22 cellular contexts compared by ENCODE assay signal in the genomic region with DNA sequence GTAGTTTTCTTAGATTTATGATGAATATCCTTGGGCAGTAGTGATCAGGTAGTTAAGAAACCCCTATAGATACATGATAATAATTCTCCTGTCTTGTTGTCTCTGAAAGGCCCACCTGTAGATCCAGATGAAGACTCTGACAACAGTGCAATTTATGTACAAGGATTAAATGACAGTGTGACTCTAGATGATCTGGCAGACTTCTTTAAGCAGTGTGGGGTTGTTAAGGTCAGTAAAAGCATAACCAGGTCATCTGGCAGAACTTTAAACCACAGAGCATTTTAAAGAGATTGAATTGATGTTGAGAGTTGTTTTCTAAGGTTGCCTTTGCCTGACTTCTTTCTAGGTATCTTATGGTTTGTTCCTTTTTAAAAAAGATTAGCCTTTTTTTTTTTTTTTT. TPM values are rescaled to one million over a fixed set of nuclear protein-coding genes. Genes with fewer than 3 reads are reported as not detected.
A peak's percentile ranks its signal among the peaks of the same experiment; 100 is the strongest.
DNase-seq lines count a peak whose midpoint lies in the region; ATAC-seq, FAIRE-seq and TF ChIP-seq lines count a peak whose summit lies in the region.
"Had no signal": no experiment of that assay in that cellular context is flagged by ENCODE, and none has a peak within 500 bp of the region (broad histone marks: within the 10 kb centered on the region; RNA-seq: fewer than 3 reads in every experiment).

No MANE protein-coding gene starts in this region.

- no peak for FAIRE-seq in RCC 7860 (lab: Jason Lieb, UNC)
- FAIRE-seq: A204.1, D721Med, G401.6, GM12892, GM18507, H54, HepG2 had no signal

- H3K27ac ChIP-seq in endodermal cell (ENCODE audit: low read depth, low read length) (no peak overlapping the region), gastrocnemius medialis (peak overlapping the region in 3 of 4 donors; percentile 4 to 54 (median 33))
- H3K27ac ChIP-seq: C4-2B had no signal

- H3K9ac ChIP-seq in endodermal cell (ENCODE audit: extremely low read depth, low read length, poor library complexity, severe bottlenecking) = no peak overlapping the region

- no peaks in the 10 kb centered on the region for H3K27me3 Mint-ChIP-seq in natural killer cell (ENCODE audit: low read depth in 2 of 2)
- H3K27me3 Mint-ChIP-seq in natural killer cell treated with Interleukin-12 subunit alpha and Interleukin-12 subunit beta and Interleukin-15 and Interleukin-18, amount 100 ng/mL, for 72 hours = no peaks in the 10 kb centered on the region
- no peaks in the 10 kb centered on the region for H3K27me3 Mint-ChIP-seq in endodermal cell (ENCODE audit: insufficient read depth)
- H3K27me3 Mint-ChIP-seq: CD4-positive, alpha-beta T cell; IgD-negative memory B cell had no signal

- no peaks in the 10 kb centered on the region for H3K4me1 ChIP-seq in endodermal cell (ENCODE audit: control insufficient read depth, insufficient read depth, low read length)
- H3K4me1 ChIP-seq in gastrocnemius medialis = peaks cover 16 to 17% of the 10 kb centered on the region in 2 donors
- H3K4me1 ChIP-seq: Caco-2 had no signal

- no peak for TF ChIP-seq CTCF in natural killer cell (IDR thresholded peaks at IDR 0.05)
- TF ChIP-seq CTCF in endodermal cell (conservative IDR thresholded peaks at IDR 0.05) = no peak
- no peak for TF ChIP-seq CTCF in gastrocnemius medialis (IDR thresholded peaks at IDR 0.05 in 4 of 5, conservative IDR thresholded peaks at IDR 0.05 in 1 of 5)

- DNase-seq in natural killer cell (no peak), endodermal cell (no peak), gastrocnemius medialis (no peak), AML-193 (lab: John Stamatoyannopoulos, UW) (no peak), RCC 7860 (ENCODE audit: low spot score) (no peak), NCI-H510A treated with DMSO at 0.1 percent for 48 hours (lab: John Stamatoyannopoulos, UW) (no peak)
- DNase-seq in natural killer cell treated with Interleukin-12 subunit alpha and Interleukin-12 subunit beta and Interleukin-15 and Interleukin-18, amount 100 ng/mL, for 72 hours (ENCODE audit: low spot score) = no peak
- DNase-seq: ACHN, Caco-2, HCEC 1CT, HFFc6 had no signal

- no peaks in the 10 kb centered on the region for H3K27me3 ChIP-seq in endodermal cell (ENCODE audit: control insufficient read depth, insufficient read depth, low read length, poor library complexity, severe bottlenecking)
- H3K27me3 ChIP-seq in gastrocnemius medialis = no peaks in the 10 kb centered on the region

- H3K36me3 Mint-ChIP-seq in natural killer cell (peaks cover 31% of the 10 kb centered on the region), endodermal cell (ENCODE audit: low read depth) (peaks cover 94% of the 10 kb centered on the region)
- H3K36me3 Mint-ChIP-seq in natural killer cell treated with Interleukin-12 subunit alpha and Interleukin-12 subunit beta and Interleukin-15 and Interleukin-18, amount 100 ng/mL, for 72 hours = peaks cover 43% of the 10 kb centered on the region

- peak overlapping the region; percentile 38 to 58 for H3K27ac Mint-ChIP-seq in natural killer cell
- no peak overlapping the region for H3K27ac Mint-ChIP-seq in natural killer cell treated with Interleukin-12 subunit alpha and Interleukin-12 subunit beta and Interleukin-15 and Interleukin-18, amount 100 ng/mL, for 72 hours
- peak overlapping the region; percentile 6 for H3K27ac Mint-ChIP-seq in endodermal cell
- H3K27ac Mint-ChIP-seq: CD4-positive, alpha-beta T cell; GM23338; HFFc6 had no signal

- H3K4me3 ChIP-seq in endodermal cell (ENCODE audit: low read length) (no peak overlapping the region), gastrocnemius medialis (no peak overlapping the region)
- H3K4me3 ChIP-seq: GM23338 had no signal

- ATAC-seq in natural killer cell = peak in 1 of 3 donors; percentile 7
- ATAC-seq in natural killer cell treated with Interleukin-12 subunit alpha and Interleukin-12 subunit beta and Interleukin-15 and Interleukin-18, amount 100 ng/mL, for 72 hours = no peak
- ATAC-seq in gastrocnemius medialis = peak in 1 of 2 donors; percentile 77

- intact Hi-C loops in natural killer cell (cut with micrococcal nuclease) = no loop called here
- intact Hi-C loops in gastrocnemius medialis (cut with DNase I; ENCODE audit: low total_unique reads) = no loop called here

- TF ChIP-seq POLR2A in gastrocnemius medialis (IDR thresholded peaks at IDR 0.05) = no peak

- in situ Hi-C loops in gastrocnemius medialis (cut with MboI; ENCODE audit: low sequenced_read_pairs in 4 of 4) = loop anchor here in 1 of 4 donors (25.0 kb wide), 1 partner anchor 245 kb away; no protein-coding TSS in a partner anchor

- H3K9me3 ChIP-seq in endodermal cell (ENCODE audit: control insufficient read depth, low read length) (no peaks in the 10 kb centered on the region), gastrocnemius medialis (no peaks in the 10 kb centered on the region)
- H3K9me3 ChIP-seq: Caco-2 had no signal

- H3K9me3 Mint-ChIP-seq in natural killer cell (no peaks in the 10 kb centered on the region), endodermal cell (no peaks in the 10 kb centered on the region)
- no peaks in the 10 kb centered on the region for H3K9me3 Mint-ChIP-seq in natural killer cell treated with Interleukin-12 subunit alpha and Interleukin-12 subunit beta and Interleukin-15 and Interleukin-18, amount 100 ng/mL, for 72 hours
- H3K9me3 Mint-ChIP-seq: CD4-positive, alpha-beta T cell; GM23338; HFFc6; IgD-negative memory B cell had no signal

- H3K4me3 Mint-ChIP-seq in natural killer cell = no peak overlapping the region
- H3K4me3 Mint-ChIP-seq in natural killer cell treated with Interleukin-12 subunit alpha and Interleukin-12 subunit beta and Interleukin-15 and Interleukin-18, amount 100 ng/mL, for 72 hours = no peak overlapping the region
- H3K4me3 Mint-ChIP-seq in endodermal cell = no peak overlapping the region
- H3K4me3 Mint-ChIP-seq: CD4-positive, alpha-beta T cell; GM23338; HFFc6; IgD-negative memory B cell had no signal

- H3K36me3 ChIP-seq in endodermal cell (ENCODE audit: control insufficient read depth, insufficient read depth, low read length) (peaks cover 99% of the 10 kb centered on the region), gastrocnemius medialis (peaks cover 13 to 93% of the 10 kb centered on the region in 2 donors)

- peaks cover 25 to 26% of the 10 kb centered on the region in 2 donors for H3K4me1 Mint-ChIP-seq in natural killer cell
- peaks cover 17 to 18% of the 10 kb centered on the region in 2 donors for H3K4me1 Mint-ChIP-seq in natural killer cell treated with Interleukin-12 subunit alpha and Interleukin-12 subunit beta and Interleukin-15 and Interleukin-18, amount 100 ng/mL, for 72 hours (ENCODE audit: low read depth in 2 of 2)
- H3K4me1 Mint-ChIP-seq in endodermal cell = no peaks in the 10 kb centered on the region

RNA-seq across cellular contexts. Expression of a gene that starts 14.1 kb away (rescaled TPM):
- total RNA-seq in natural killer cell (1 to 10 TPM in 2 of 3 donors, under 1 TPM in 1; 0.57 to 4.1 (median 2.8) TPM), endodermal cell (10 to 100 TPM; 22.2 to 24.9 TPM), gastrocnemius medialis (10 to 100 TPM in 1 of 4 donors, 1 to 10 TPM in 3; 4.8 to 23.0 (median 6.6) TPM)
- total RNA-seq in natural killer cell treated with Interleukin-12 subunit alpha and Interleukin-12 subunit beta and Interleukin-15 and Interleukin-18, amount 100 ng/mL, for 72 hours = under 1 TPM in 1 of 2 donors, not detected in 1; 0.43 TPM
- polyA plus RNA-seq in endodermal cell (2013, experiment 1 of 2) = 13.9 TPM
- 14.7 TPM for polyA plus RNA-seq in endodermal cell (2013, experiment 2 of 2)

RNA-seq across cellular contexts. Expression of a gene that starts 23.1 kb away (rescaled TPM):
- total RNA-seq in natural killer cell = under 1 TPM in 2 of 3 donors, not detected in 1; 0.20 to 0.28 TPM
- 1 to 10 TPM; 2.0 TPM for total RNA-seq in natural killer cell treated with Interleukin-12 subunit alpha and Interleukin-12 subunit beta and Interleukin-15 and Interleukin-18, amount 100 ng/mL, for 72 hours
- total RNA-seq in endodermal cell = 1 to 10 TPM; 1.3 TPM
- 1.0 TPM for polyA plus RNA-seq in endodermal cell (2013, experiment 1 of 2)
- 1.1 TPM for polyA plus RNA-seq in endodermal cell (2013, experiment 2 of 2)
- 1 to 10 TPM in 1 of 4 donors, under 1 TPM in 1, not detected in 2; 0.13 to 1.2 TPM for total RNA-seq in gastrocnemius medialis
- polyA plus RNA-seq: IgD-negative memory B cell had no signal

RNA-seq across cellular contexts. Expression of a gene that starts 24.3 kb away (rescaled TPM):
- total RNA-seq in natural killer cell (100 to 1,000 TPM; 366 to 387 (median 382) TPM), endodermal cell (100 to 1,000 TPM; 295 to 352 TPM), gastrocnemius medialis (100 to 1,000 TPM; 192 to 269 (median 202) TPM)
- total RNA-seq in natural killer cell treated with Interleukin-12 subunit alpha and Interleukin-12 subunit beta and Interleukin-15 and Interleukin-18, amount 100 ng/mL, for 72 hours = 100 to 1,000 TPM; 344 to 348 TPM
- 394 TPM for polyA plus RNA-seq in endodermal cell (2013, experiment 1 of 2)
- 355 TPM for polyA plus RNA-seq in endodermal cell (2013, experiment 2 of 2)

RNA-seq across cellular contexts. Expression of a gene that starts 24.6 kb away (rescaled TPM):
- total RNA-seq in natural killer cell = 10 to 100 TPM; 16.6 to 20.9 (median 17.9) TPM
- total RNA-seq in natural killer cell treated with Interleukin-12 subunit alpha and Interleukin-12 subunit beta and Interleukin-15 and Interleukin-18, amount 100 ng/mL, for 72 hours = 10 to 100 TPM; 33.6 to 69.0 TPM
- total RNA-seq in endodermal cell = 10 to 100 TPM; 65.0 to 75.2 TPM
- polyA plus RNA-seq in endodermal cell (2013, experiment 1 of 2) = 45.2 TPM
- 37.1 TPM for polyA plus RNA-seq in endodermal cell (2013, experiment 2 of 2)
- 10 to 100 TPM; 19.8 to 38.0 (median 28.6) TPM for total RNA-seq in gastrocnemius medialis

Comparison
In these comparisons a context has a peak if more than half of its experiments do, and no peak if none do; other contexts are left out.
1. H3K27ac Mint-ChIP-seq: peak in natural killer cell (2 of 2) and endodermal cell (single experiment); none in natural killer cell treated with Interleukin-12 subunit alpha and Interleukin-12 subunit beta and Interleukin-15 and Interleukin-18, amount 100 ng/mL, for 72 hours (0 of 2).